In the genomic region with DNA sequence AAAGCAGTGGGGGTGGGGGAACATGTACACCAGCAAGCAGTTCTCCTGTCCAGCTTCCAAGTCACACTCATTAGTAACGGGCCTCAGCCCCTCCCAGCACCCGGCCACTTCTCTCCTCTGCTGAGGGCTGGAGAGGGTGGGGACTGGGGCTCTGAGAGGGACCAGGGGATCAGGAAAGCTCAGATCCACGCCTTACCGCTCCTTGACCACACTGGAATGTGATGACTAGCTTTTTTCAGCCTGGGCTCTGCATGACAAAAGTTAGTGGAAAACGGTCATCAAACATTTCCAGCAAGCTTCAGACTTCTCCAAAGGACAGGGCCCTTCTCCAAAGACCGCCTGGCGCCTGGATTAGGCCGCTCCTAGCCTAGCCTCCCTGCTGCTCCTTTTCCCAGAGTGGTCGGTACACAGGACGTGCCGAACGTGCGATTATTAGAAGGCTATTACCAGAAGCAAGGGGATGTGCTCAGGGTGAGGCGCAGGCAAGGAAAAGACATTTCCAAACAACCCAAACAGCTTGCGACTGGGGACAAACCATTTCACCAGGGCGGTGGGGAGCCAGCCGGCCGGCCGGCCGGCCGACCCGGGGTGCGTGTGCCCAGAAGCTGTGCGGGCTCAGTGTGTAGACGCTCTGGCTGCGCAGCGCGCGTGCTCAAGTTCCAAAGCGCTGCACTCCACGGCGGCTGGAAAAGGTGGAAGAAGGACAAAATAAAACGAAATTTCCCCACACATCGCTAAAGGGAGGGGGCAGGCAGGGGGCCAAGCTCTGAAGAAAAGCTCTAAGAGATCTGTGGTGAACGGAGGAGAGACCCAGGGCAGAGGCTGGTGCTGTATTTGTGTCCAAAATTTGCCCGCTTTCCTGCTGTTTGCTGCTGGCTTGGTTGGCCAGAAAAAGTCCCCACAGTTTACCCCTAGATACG, we compare ENCODE assay signal across 1 cellular context.
TF ChIP-seq lines count a peak whose summit lies in the region.

No MANE protein-coding gene starts in this region.

TF ChIP-seq in HCT116, 20 proteins besides CTCF, POLR2A, EP300 and RAD21:
- TF ChIP-seq ZFX (IDR thresholded peaks at IDR 0.05) (peak; percentile 30; the same call in 1 of the 2 replicates), CBX3 (IDR thresholded peaks at IDR 0.05; ENCODE audit: low read depth) (no peak)
